Comparison of ENCODE assay signal across 19 cellular contexts in the genomic region with DNA sequence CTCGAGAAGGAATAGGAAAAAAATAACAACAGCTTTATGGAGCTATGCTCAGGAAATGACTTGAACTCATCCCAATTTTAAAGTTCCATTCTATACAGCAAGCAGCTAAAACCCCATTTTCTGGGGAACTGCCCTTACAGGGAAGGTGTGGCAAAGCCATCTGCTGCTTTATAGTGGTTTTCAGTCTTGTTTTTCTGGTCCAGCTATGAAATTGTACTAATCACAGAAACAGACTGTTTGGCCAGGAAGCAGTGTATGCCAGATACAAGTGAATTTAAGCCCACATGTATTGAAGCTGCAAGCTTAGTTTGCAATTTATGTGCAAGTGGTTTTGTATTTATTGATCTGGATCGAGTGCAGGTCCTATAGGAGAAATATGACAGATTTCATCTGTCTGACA.
"Had no signal": no experiment of that assay in that cellular context is flagged by ENCODE, and none has a peak within 500 bp of the region (broad histone marks: within the 10 kb centered on the region; RNA-seq: fewer than 3 reads in every experiment).

No MANE protein-coding gene starts in this region.

- H3K9me3 Mint-ChIP-seq: activated naive CD8-positive, alpha-beta T cell treated with anti-CD3 and anti-CD28 coated beads for 36 hours; endodermal cell; neural crest cell; stimulated activated memory B cell treated with anti-CD40 and anti-IgM and Interleukin-4, amounts not matched to agents 10 μg/mL and 1 μg/mL and 100 μg/mL, for 72 hours; WTC11 had no signal

- ATAC-seq: gastrocnemius medialis; heart left ventricle; right lobe of liver; stimulated activated memory B cell treated with anti-CD40 and anti-IgM and Interleukin-4, amounts not matched to agents 10 μg/mL and 1 μg/mL and 100 μg/mL, for 72 hours; WTC11 had no signal

- H3K4me1 Mint-ChIP-seq: activated naive CD8-positive, alpha-beta T cell treated with anti-CD3 and anti-CD28 coated beads for 36 hours; stimulated activated memory B cell treated with anti-CD40 and anti-IgM and Interleukin-4, amounts not matched to agents 10 μg/mL and 1 μg/mL and 100 μg/mL, for 72 hours had no signal

- DNase-seq: activated CD4-positive, alpha-beta T cell treated with anti-CD3 and anti-CD28 coated beads, Interleukin-2, amount 50 U/mL, for 48 hours; activated naive CD4-positive, alpha-beta T cell treated with Interleukin-2 at 50 U/mL for 16 hours; activated naive CD8-positive, alpha-beta T cell treated with anti-CD3 and anti-CD28 coated beads for 36 hours; activated T-cell treated with anti-CD3 and anti-CD28 coated beads, Interleukin-2, amount 50 U/mL, for 48 hours; cerebellar nuclear complex; cortex of kidney; endodermal cell; esophagus squamous epithelium; gastrocnemius medialis; heart left ventricle; mesenchymal stem cell; occipital lobe; right lobe of liver; stimulated activated CD4-positive, alpha-beta T cell treated with anti-CD3 and anti-CD28 coated beads, Interleukin-2, amount 100 ng/mL, for 24 hours; stomach; T-helper 9 cell had no signal

- H3K4me3 Mint-ChIP-seq: activated naive CD8-positive, alpha-beta T cell treated with anti-CD3 and anti-CD28 coated beads for 36 hours; endodermal cell; neural crest cell; stimulated activated memory B cell treated with anti-CD40 and anti-IgM and Interleukin-4, amounts not matched to agents 10 μg/mL and 1 μg/mL and 100 μg/mL, for 72 hours; WTC11 had no signal

- H3K36me3 Mint-ChIP-seq: activated naive CD8-positive, alpha-beta T cell treated with anti-CD3 and anti-CD28 coated beads for 36 hours; stimulated activated memory B cell treated with anti-CD40 and anti-IgM and Interleukin-4, amounts not matched to agents 10 μg/mL and 1 μg/mL and 100 μg/mL, for 72 hours; WTC11 had no signal

- H3K27ac Mint-ChIP-seq: activated naive CD8-positive, alpha-beta T cell treated with anti-CD3 and anti-CD28 coated beads for 36 hours; endodermal cell; stimulated activated memory B cell treated with anti-CD40 and anti-IgM and Interleukin-4, amounts not matched to agents 10 μg/mL and 1 μg/mL and 100 μg/mL, for 72 hours; WTC11 had no signal
